Comparison of ENCODE assay signal across 13 cellular contexts in genomic region chr2:233332125-233332524, GRCh38. TPM values are rescaled to one million over a fixed set of nuclear protein-coding genes. Genes with fewer than 3 reads are reported as not detected.
A peak's percentile ranks its signal among the peaks of the same experiment; 100 is the strongest.
DNase-seq lines count a peak whose midpoint lies in the region; ATAC-seq and TF ChIP-seq lines count a peak whose summit lies in the region.
"Had no signal": no experiment of that assay in that cellular context is flagged by ENCODE, and none has a peak within 500 bp of the region (broad histone marks: within the 10 kb centered on the region; RNA-seq: fewer than 3 reads in every experiment).

No MANE protein-coding gene starts in this region.

- intact Hi-C loops in right lobe of liver (cut with DNase I) = no loop called here

- 74% methylated on average over 4 of the region's 4 CpGs for whole genome bisulfite sequencing in right lobe of liver (ENCODE audit: insufficient coverage, low coverage, low lambda C conversion rate, missing lambda C conversion rate)
- WGBS in thymus = 95% methylated on average over 4 of the region's 4 CpGs

- DNase-seq in activated naive CD4-positive, alpha-beta T cell treated with Interleukin-2 at 50 U/mL for 16 hours = no peak
- DNase-seq in activated CD4-positive, alpha-beta memory T cell treated with anti-CD3 and anti-CD28 coated beads, Interleukin-2, amount 10 ng/mL, durations not matched to agents 7 days and 5 days = no peak
- DNase-seq in right lobe of liver (no peak), NCI-H526 (lab: John Stamatoyannopoulos, UW) (no peak), NCI-H446 (lab: John Stamatoyannopoulos, UW) (no peak), NAMALWA (ENCODE audit: low spot score) (no peak)
- DNase-seq: NCI-H2171 had no signal

- no peak for TF ChIP-seq POLR2A in right lobe of liver (IDR thresholded peaks at IDR 0.05)

- peak overlapping the region; percentile 96 for H3K27ac Mint-ChIP-seq in activated naive CD4-positive, alpha-beta T cell treated with anti-CD3 and anti-CD28 coated beads, Interleukin-2, amount 50 U/mL, for 24 hours
- peak overlapping the region; percentile 96 for H3K27ac Mint-ChIP-seq in activated CD4-positive, alpha-beta memory T cell treated with anti-CD3 and anti-CD28 coated beads, Interleukin-2, amount 10 ng/mL, durations not matched to agents 7 days and 5 days

- H3K27me3 Mint-ChIP-seq in activated naive CD4-positive, alpha-beta T cell treated with anti-CD3 and anti-CD28 coated beads, Interleukin-2, amount 50 U/mL, for 24 hours = no peaks in the 10 kb centered on the region
- H3K27me3 Mint-ChIP-seq in activated CD4-positive, alpha-beta memory T cell treated with anti-CD3 and anti-CD28 coated beads, Interleukin-2, amount 10 ng/mL, durations not matched to agents 7 days and 5 days = no peaks in the 10 kb centered on the region

- H3K4me3 Mint-ChIP-seq in activated naive CD4-positive, alpha-beta T cell treated with anti-CD3 and anti-CD28 coated beads, Interleukin-2, amount 50 U/mL, for 24 hours = peak overlapping the region; percentile 28
- H3K4me3 Mint-ChIP-seq in activated CD4-positive, alpha-beta memory T cell treated with anti-CD3 and anti-CD28 coated beads, Interleukin-2, amount 10 ng/mL, durations not matched to agents 7 days and 5 days = peak overlapping the region; percentile 33

- POLR2A ChIA-PET in activated CD4-positive, alpha-beta memory T cell treated with anti-CD3 and anti-CD28 coated beads, Interleukin-2, amount 10 ng/mL, durations not matched to agents 7 days and 5 days (lab: Charles Lee) = interaction anchor here (0.8 to 2.5 kb wide), 19 partner anchors 8 to 88 kb away, joined by 3 to 19 read pairs (median 5); partner anchors contain the start of gene ATG16L1

- no peaks in the 10 kb centered on the region for H3K9me3 Mint-ChIP-seq in activated naive CD4-positive, alpha-beta T cell treated with anti-CD3 and anti-CD28 coated beads, Interleukin-2, amount 50 U/mL, for 24 hours
- peaks cover 4% of the 10 kb centered on the region for H3K9me3 Mint-ChIP-seq in activated CD4-positive, alpha-beta memory T cell treated with anti-CD3 and anti-CD28 coated beads, Interleukin-2, amount 10 ng/mL, durations not matched to agents 7 days and 5 days

- no peaks in the 10 kb centered on the region for H3K36me3 Mint-ChIP-seq in activated naive CD4-positive, alpha-beta T cell treated with anti-CD3 and anti-CD28 coated beads, Interleukin-2, amount 50 U/mL, for 24 hours
- H3K36me3 Mint-ChIP-seq in activated CD4-positive, alpha-beta memory T cell treated with anti-CD3 and anti-CD28 coated beads, Interleukin-2, amount 10 ng/mL, durations not matched to agents 7 days and 5 days (ENCODE audit: low read depth) = peaks cover 9% of the 10 kb centered on the region

- H3K27me3 ChIP-seq in right lobe of liver (no peaks in the 10 kb centered on the region), thymus (ENCODE audit: control insufficient read depth, insufficient read depth) (no peaks in the 10 kb centered on the region)

- H3K36me3 ChIP-seq in right lobe of liver (no peaks in the 10 kb centered on the region), thymus (ENCODE audit: control insufficient read depth, insufficient read depth) (no peaks in the 10 kb centered on the region)

- no peaks in the 10 kb centered on the region for H3K9me3 ChIP-seq in right lobe of liver
- H3K9me3 ChIP-seq in thymus (ENCODE audit: control insufficient read depth) = no peaks in the 10 kb centered on the region

- no peak for TF ChIP-seq CTCF in right lobe of liver (IDR thresholded peaks at IDR 0.05)

- H3K4me1 ChIP-seq in right lobe of liver (no peaks in the 10 kb centered on the region), thymus (ENCODE audit: control insufficient read depth, insufficient read depth, low read length) (peaks cover 4% of the 10 kb centered on the region)

- peaks cover 42% of the 10 kb centered on the region for H3K4me1 Mint-ChIP-seq in activated naive CD4-positive, alpha-beta T cell treated with anti-CD3 and anti-CD28 coated beads, Interleukin-2, amount 50 U/mL, for 24 hours
- H3K4me1 Mint-ChIP-seq in activated CD4-positive, alpha-beta memory T cell treated with anti-CD3 and anti-CD28 coated beads, Interleukin-2, amount 10 ng/mL, durations not matched to agents 7 days and 5 days = peaks cover 52% of the 10 kb centered on the region

- CTCF ChIA-PET in activated CD4-positive, alpha-beta memory T cell treated with anti-CD3 and anti-CD28 coated beads, Interleukin-2, amount 10 ng/mL, durations not matched to agents 7 days and 5 days (lab: Charles Lee) = interaction anchor here (1.1 to 2.5 kb wide), 6 partner anchors 11 to 250 kb away, joined by 3 to 18 read pairs (median 8); partner anchors contain the start of gene DGKD

- no peak overlapping the region for H3K4me3 ChIP-seq in right lobe of liver
- no peak overlapping the region for H3K4me3 ChIP-seq in thymus (ENCODE audit: low read length)

- H3K27ac ChIP-seq in right lobe of liver (peak overlapping the region; percentile 36 to 65 (median 43)), thymus (ENCODE audit: low read depth) (peak overlapping the region; percentile 98)

- no peak for ATAC-seq in right lobe of liver

RNA-seq across cellular contexts. Expression of gene DGKD, which starts 22.2 kb away (rescaled TPM):
- 10 to 100 TPM; 77.8 to 78.3 TPM for total RNA-seq in activated CD4-positive, alpha-beta memory T cell treated with anti-CD3 and anti-CD28 coated beads, Interleukin-2, amount 10 ng/mL, durations not matched to agents 7 days and 5 days
- 10 to 100 TPM in 4 of 6 experiments, 1 to 10 TPM in 2; 6.5 to 16.6 (median 14.2) TPM for total RNA-seq in right lobe of liver
- 23.5 TPM for polyA plus RNA-seq in thymus

RNA-seq across cellular contexts. Expression of gene SAG, which starts 24.5 kb away (rescaled TPM):
- total RNA-seq in activated CD4-positive, alpha-beta memory T cell treated with anti-CD3 and anti-CD28 coated beads, Interleukin-2, amount 10 ng/mL, durations not matched to agents 7 days and 5 days = under 1 TPM in 1 of 2 experiments, not detected in 1; 0.10 TPM
- not detected for total RNA-seq in right lobe of liver
- 0.32 TPM for polyA plus RNA-seq in thymus
- total RNA-seq: bronchial epithelial cell, M059J, myocyte, skeletal muscle tissue had no signal

Comparison
In these comparisons a context has a peak if more than half of its experiments do, and no peak if none do; other contexts are left out.
1. RNA of gene DGKD, which starts 22.2 kb away (total RNA-seq): 77.8 to 78.3 TPM in activated CD4-positive, alpha-beta memory T cell treated with anti-CD3 and anti-CD28 coated beads, Interleukin-2, amount 10 ng/mL, durations not matched to agents 7 days and 5 days; 6.5 to 16.6 TPM in right lobe of liver; every median in the first group is over 4 times any median in the second.